23 cellular contexts compared by ENCODE assay signal in genomic region chr3:32862247-32863013, GRCh38. TPM values are rescaled to one million over a fixed set of nuclear protein-coding genes. Genes with fewer than 3 reads are reported as not detected.
A peak's percentile ranks its signal among the peaks of the same experiment; 100 is the strongest.
DNase-seq lines count a peak whose midpoint lies in the region; ATAC-seq and TF ChIP-seq lines count a peak whose summit lies in the region.
"Had no signal": no experiment of that assay in that cellular context is flagged by ENCODE, and none has a peak within 500 bp of the region (broad histone marks: within the 10 kb centered on the region; RNA-seq: fewer than 3 reads in every experiment).

No MANE protein-coding gene starts in this region.

- H3K4me2 ChIP-seq in mesendoderm (ENCODE audit: low read length): no peak overlapping the region
- H3K4me2 ChIP-seq: SK-N-SH had no signal

- peaks cover 0 to 4% (median 0%) of the 10 kb centered on the region in 5 experiments for H3K9me3 Mint-ChIP-seq in brain
- no peaks in the 10 kb centered on the region for H3K9me3 Mint-ChIP-seq in progenitor cell of endocrine pancreas (ENCODE audit: low read depth)
- H3K9me3 Mint-ChIP-seq in activated naive CD4-positive, alpha-beta T cell treated with anti-CD3 and anti-CD28 coated beads, Interleukin-2, amount 50 U/mL, for 72 hours: no peaks in the 10 kb centered on the region

- ATAC-seq in activated naive CD4-positive, alpha-beta T cell treated with anti-CD3 and anti-CD28 coated beads, Interleukin-2, amount 50 U/mL, for 72 hours: no peak
- ATAC-seq in aorta (ENCODE audit: low FRiP score): no peak
- ATAC-seq: HCT116, PC-3 had no signal

- no peak overlapping the region for H4K5ac ChIP-seq in mesendoderm (ENCODE audit: low read length)

- DNase-seq in NCI-H2227 (lab: John Stamatoyannopoulos, UW; ENCODE audit: unreplicated experiment): peak; percentile 26
- no peak for DNase-seq in mesendoderm
- DNase-seq in progenitor cell of endocrine pancreas (ENCODE audit: low spot score, unreplicated experiment): no peak
- DNase-seq in activated naive CD4-positive, alpha-beta T cell treated with anti-CD3 and anti-CD28 coated beads, Interleukin-2, amount 50 U/mL, for 72 hours (ENCODE audit: low spot score in 2 of 2): no peak
- no peak for DNase-seq in aorta
- no peak for DNase-seq in DMS153 (lab: John Stamatoyannopoulos, UW)
- DNase-seq in NCI-H2081 treated with DMSO at 0.1 percent for 48 hours (lab: John Stamatoyannopoulos, UW): no peak
- DNase-seq: AML-193, DMS79 treated with DMSO at 0.1 percent for 48 hours, Kasumi-1, MG63, NCI-H1092, NCI-H1694, NCI-H226, NCI-H524, NCI-H82, PC-3, RPMI8226, SHP77 treated with DMSO at 0.1 percent for 48 hours, SK-N-SH had no signal

- peak overlapping the region; percentile 23 for H3K18ac ChIP-seq in mesendoderm (ENCODE audit: low read length)

- H3K4me1 ChIP-seq in mesendoderm (ENCODE audit: control insufficient read depth, low read depth, low read length): peaks cover 36% of the 10 kb centered on the region
- no peaks in the 10 kb centered on the region for H3K4me1 ChIP-seq in aorta (ENCODE audit: control insufficient read depth in 1 of 2, insufficient read depth in 2 of 2, low read length in 2 of 2)

- H3K4me3 Mint-ChIP-seq in brain (peak overlapping the region in 2 of 5 experiments; percentile 17 to 24), progenitor cell of endocrine pancreas (ENCODE audit: low read depth) (no peak overlapping the region)

- H3K27me3 ChIP-seq in mesendoderm (ENCODE audit: insufficient read depth, low read length, poor library complexity): no peaks in the 10 kb centered on the region
- H3K27me3 ChIP-seq in aorta (ENCODE audit: control insufficient read depth in 1 of 2, insufficient read depth in 2 of 2, low read length in 1 of 2): no peaks in the 10 kb centered on the region
- H3K27me3 ChIP-seq: MG63 had no signal

- H3K4me1 Mint-ChIP-seq in brain: peaks cover 26% of the 10 kb centered on the region
- H3K4me1 Mint-ChIP-seq in progenitor cell of endocrine pancreas (ENCODE audit: low read depth): peaks cover 56% of the 10 kb centered on the region

- peaks cover 92% of the 10 kb centered on the region for H3K79me2 ChIP-seq in mesendoderm (ENCODE audit: control insufficient read depth, insufficient read depth, low read length)

- H3K27me3 Mint-ChIP-seq in brain (no peaks in the 10 kb centered on the region), progenitor cell of endocrine pancreas (no peaks in the 10 kb centered on the region)

- H2BK120ac ChIP-seq in mesendoderm (ENCODE audit: low read depth, low read length): no peak overlapping the region

- no peak overlapping the region for H2AK5ac ChIP-seq in mesendoderm (ENCODE audit: low read length)

- TF ChIP-seq CTCF in brain (conservative IDR thresholded peaks at IDR 0.05): no peak
- TF ChIP-seq CTCF in progenitor cell of endocrine pancreas (IDR thresholded peaks at IDR 0.05; ENCODE audit: unreplicated experiment): no peak

- no peak overlapping the region for H2BK15ac ChIP-seq in mesendoderm (replicated peaks; ENCODE audit: low read depth)

- H3K9me3 ChIP-seq in aorta (ENCODE audit: control insufficient read depth, low read length): no peaks in the 10 kb centered on the region
- H3K9me3 ChIP-seq: MG63, SK-N-SH had no signal

- H2BK5ac ChIP-seq in mesendoderm (ENCODE audit: low read length): no peak overlapping the region

- no peak overlapping the region for H3K4me3 ChIP-seq in mesendoderm (ENCODE audit: low read length)
- no peak overlapping the region for H3K4me3 ChIP-seq in aorta (ENCODE audit: low read length in 2 of 2)
- H3K4me3 ChIP-seq: MG63 had no signal

- H3K23ac ChIP-seq in mesendoderm (ENCODE audit: low read length): no peak overlapping the region

- no CpG with 5 or more reads among the region's 11 CpGs for WGBS in mesendoderm (ENCODE audit: extremely low coverage, insufficient coverage, low lambda C conversion rate)
- 39 to 44% methylated on average over 11 of the region's 11 CpGs for WGBS in aorta, 2 donors

- no peak overlapping the region for H3K27ac ChIP-seq in mesendoderm (ENCODE audit: low read depth, low read length)
- H3K27ac ChIP-seq in aorta (ENCODE audit: low read depth in 1 of 2, low read length in 2 of 2): no peak overlapping the region
- H3K27ac ChIP-seq: C4-2B had no signal

- no peak overlapping the region for H3K4ac ChIP-seq in mesendoderm (ENCODE audit: low read depth, low read length)

- H3K36me3 Mint-ChIP-seq in brain (no peaks in the 10 kb centered on the region), progenitor cell of endocrine pancreas (ENCODE audit: insufficient read depth) (no peaks in the 10 kb centered on the region)
- H3K36me3 Mint-ChIP-seq in activated naive CD4-positive, alpha-beta T cell treated with anti-CD3 and anti-CD28 coated beads, Interleukin-2, amount 50 U/mL, for 72 hours: no peaks in the 10 kb centered on the region

- no peak overlapping the region for H3K9ac ChIP-seq in mesendoderm (ENCODE audit: low read length)
- H3K9ac ChIP-seq: SK-N-SH had no signal

- H3K27ac Mint-ChIP-seq in brain (peak overlapping the region in 3 of 5 experiments; percentile 23 to 64 (median 50)), progenitor cell of endocrine pancreas (peak overlapping the region; percentile 62)
- H3K27ac Mint-ChIP-seq in activated naive CD4-positive, alpha-beta T cell treated with anti-CD3 and anti-CD28 coated beads, Interleukin-2, amount 50 U/mL, for 72 hours: no peak overlapping the region

- H3K56ac ChIP-seq in mesendoderm (ENCODE audit: low read length): no peak overlapping the region

- no peaks in the 10 kb centered on the region for H3K36me3 ChIP-seq in mesendoderm (ENCODE audit: control insufficient read depth, insufficient read depth, low read length)
- H3K36me3 ChIP-seq in aorta (ENCODE audit: control insufficient read depth in 1 of 2, insufficient read depth in 2 of 2, low read length in 1 of 2): no peaks in the 10 kb centered on the region
- H3K36me3 ChIP-seq: MG63 had no signal

- intact Hi-C loops in aorta (cut with DNase I): no loop called here

- no peak overlapping the region for H4K8ac ChIP-seq in mesendoderm (ENCODE audit: low read depth, low read length)

- H3K79me1 ChIP-seq in mesendoderm (ENCODE audit: low read length): peaks cover 15% of the 10 kb centered on the region

RNA-seq across cellular contexts. Expression of gene TRIM71, which starts 44.6 kb away (rescaled TPM):
- polyA plus RNA-seq in brain (ENCODE audit: insufficient read depth, low read depth, low replicate concordance) (0.10 TPM), aorta (not detected)
- 53.0 TPM for polyA plus RNA-seq in mesendoderm (2013, experiment 1 of 2)
- 51.3 TPM for polyA plus RNA-seq in mesendoderm (2013, experiment 2 of 2)
- total RNA-seq in progenitor cell of endocrine pancreas (61.3 and 61.6 TPM in 2 replicates), aorta (not detected)
- total RNA-seq in activated naive CD4-positive, alpha-beta T cell treated with anti-CD3 and anti-CD28 coated beads, Interleukin-2, amount 50 U/mL, for 72 hours: under 1 TPM; 0.02 to 0.08 TPM
- polyA plus RNA-seq: SK-N-SH had no signal

Comparison
In these comparisons a context has a peak if more than half of its experiments do, and no peak if none do; other contexts are left out.
1. H3K27ac Mint-ChIP-seq: peak in brain (3 of 5) and progenitor cell of endocrine pancreas (single experiment); none in activated naive CD4-positive, alpha-beta T cell treated with anti-CD3 and anti-CD28 coated beads, Interleukin-2, amount 50 U/mL, for 72 hours (0 of 2).
2. RNA of gene TRIM71, which starts 44.6 kb away (total RNA-seq): 61.3 to 61.6 TPM in progenitor cell of endocrine pancreas; 0.02 to 0.08 TPM in activated naive CD4-positive, alpha-beta T cell treated with anti-CD3 and anti-CD28 coated beads, Interleukin-2, amount 50 U/mL, for 72 hours and not detected in aorta; every median in the first group is over 10 times any median in the second.